Comparison of ENCODE assay signal across 1 cellular context in the genomic region with DNA sequence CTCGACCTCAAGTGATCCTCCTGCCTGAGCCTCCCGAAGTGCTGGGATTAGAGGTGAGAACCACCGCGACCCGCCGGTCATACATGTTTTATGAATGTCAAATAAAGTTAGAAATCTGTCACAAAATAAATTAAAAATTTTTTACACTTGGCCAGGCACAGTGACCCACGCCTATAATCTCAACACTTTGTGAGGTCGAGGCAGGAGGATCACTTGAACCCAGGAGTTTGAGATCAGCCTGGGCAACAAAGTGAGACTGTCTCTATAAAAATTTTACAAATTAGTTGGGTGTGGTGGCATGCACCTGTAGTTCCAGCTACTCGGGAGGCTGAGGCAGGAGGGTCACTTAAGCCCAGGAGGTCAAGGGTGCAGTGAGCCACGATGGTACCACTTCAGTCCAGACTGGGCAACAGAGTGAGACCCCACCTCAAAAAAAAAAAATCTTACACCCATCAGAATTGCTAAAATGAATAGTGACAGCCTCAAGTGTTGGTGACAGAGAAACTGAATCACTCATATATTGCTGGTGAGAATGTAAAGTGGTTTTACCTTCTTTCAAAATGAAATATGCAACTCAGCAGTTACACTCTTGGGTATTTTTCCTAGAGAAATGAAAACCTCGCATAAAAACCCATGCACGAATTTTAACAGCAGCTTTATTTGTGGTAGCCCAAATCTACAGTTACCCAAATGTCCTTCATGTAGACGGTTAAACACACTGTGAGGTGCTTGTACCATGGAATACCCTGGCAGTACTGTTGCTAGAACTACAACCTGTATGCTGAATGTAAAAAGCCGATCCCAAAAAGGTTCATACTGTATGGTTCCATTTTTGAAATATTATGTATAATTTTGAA.
TF ChIP-seq lines count a peak whose summit lies in the region.

No MANE protein-coding gene starts in this region.

TF ChIP-seq in HepG2, 621 proteins besides CTCF, POLR2A, EP300 and RAD21:
- TF ChIP-seq ZNF142 (CRISPR knock-in tag; IDR thresholded peaks at IDR 0.05), result no peak
- TF ChIP-seq ZNF121 (CRISPR knock-in tag; IDR thresholded peaks at IDR 0.05), result 0 out of 2 replicates have a peak, but pooled peaks have one; percentile 22
- TF ChIP-seq MAFF (IDR thresholded peaks at IDR 0.05; ENCODE audit: low read depth, low read length), result peak; percentile 48; the same call in 1 of the 2 replicates
- TF ChIP-seq MAFK (conservative IDR thresholded peaks at IDR 0.05 in 1 of 2, IDR thresholded peaks at IDR 0.05 in 1 of 2; ENCODE audit: low read length in 2 of 2), result peak; percentile 26 to 43; a peak in 3 of 4 replicates
